22 cellular contexts compared by ENCODE assay signal in genomic region chr2:122734756-122735155, GRCh38.
DNase-seq lines count a peak whose midpoint lies in the region; ATAC-seq, FAIRE-seq and TF ChIP-seq lines count a peak whose summit lies in the region.
"Had no signal": no experiment of that assay in that cellular context is flagged by ENCODE, and none has a peak within 500 bp of the region (broad histone marks: within the 10 kb centered on the region; RNA-seq: fewer than 3 reads in every experiment).

No MANE protein-coding gene starts in this region.

- no peak overlapping the region for H3K23ac ChIP-seq in H1 (ENCODE audit: insufficient read length)

- H3K36me3 Mint-ChIP-seq in CD14-positive monocyte: no peaks in the 10 kb centered on the region
- H3K36me3 Mint-ChIP-seq: activated naive CD8-positive, alpha-beta T cell treated with anti-CD3 and anti-CD28 coated beads, Interleukin-2, amount 10 ng/mL, durations not matched to agents 7 days and 5 days; naive B cell had no signal

- H3K4me3 Mint-ChIP-seq in CD14-positive monocyte: no peak overlapping the region
- H3K4me3 Mint-ChIP-seq: activated CD4-positive, alpha-beta T cell treated with anti-CD3 and anti-CD28 coated beads, Interleukin-2, amount 10 ng/mL, durations not matched to agents 24 days and 14 days; activated naive CD8-positive, alpha-beta T cell treated with anti-CD3 and anti-CD28 coated beads, Interleukin-2, amount 10 ng/mL, durations not matched to agents 7 days and 5 days; naive B cell had no signal

- intact Hi-C loops in CD14-positive monocyte (cut with micrococcal nuclease): no loop called here

- H3K27ac Mint-ChIP-seq in CD14-positive monocyte: no peak overlapping the region
- H3K27ac Mint-ChIP-seq: activated CD4-positive, alpha-beta T cell treated with anti-CD3 and anti-CD28 coated beads, Interleukin-2, amount 10 ng/mL, durations not matched to agents 24 days and 14 days; activated naive CD8-positive, alpha-beta T cell treated with anti-CD3 and anti-CD28 coated beads, Interleukin-2, amount 10 ng/mL, durations not matched to agents 7 days and 5 days had no signal

- no peak for TF ChIP-seq POLR2A in H1 (IDR thresholded peaks at IDR 0.05; ENCODE audit: control extremely low read depth in 1 of 2, low read depth in 2 of 2, low read length in 2 of 2)

- no peaks in the 10 kb centered on the region for H3K79me2 ChIP-seq in H1 (ENCODE audit: control insufficient read depth in 1 of 2, insufficient read depth in 2 of 2, low read length in 2 of 2)

- peaks cover 0 to 2% (median 0%) of the 10 kb centered on the region in 3 donors for H3K27me3 Mint-ChIP-seq in CD14-positive monocyte (ENCODE audit: low read depth in 3 of 3)
- H3K27me3 Mint-ChIP-seq: activated CD4-positive, alpha-beta T cell treated with anti-CD3 and anti-CD28 coated beads, Interleukin-2, amount 10 ng/mL, durations not matched to agents 24 days and 14 days; activated naive CD8-positive, alpha-beta T cell treated with anti-CD3 and anti-CD28 coated beads, Interleukin-2, amount 10 ng/mL, durations not matched to agents 7 days and 5 days; naive B cell had no signal

- no peak for TF ChIP-seq EP300 in H1 (IDR thresholded peaks at IDR 0.05; ENCODE audit: borderline replicate concordance in 1 of 2, low read depth in 2 of 2, low read length in 2 of 2)

- peak overlapping the region; percentile 88 for H2AFZ ChIP-seq in H1 (ENCODE audit: low read length)
- H2AFZ ChIP-seq: PC-9 had no signal

- peaks cover 0 to 14% (median 2%) of the 10 kb centered on the region in 7 donors for H3K9me3 Mint-ChIP-seq in CD14-positive monocyte
- H3K9me3 Mint-ChIP-seq: activated CD4-positive, alpha-beta T cell treated with anti-CD3 and anti-CD28 coated beads, Interleukin-2, amount 10 ng/mL, durations not matched to agents 24 days and 14 days had no signal

- no peak overlapping the region for H3K27ac ChIP-seq in H1 (ENCODE audit: low read depth, low read length)
- H3K27ac ChIP-seq: coronary artery, PC-9, stomach, vagina had no signal

- H3K4me1 ChIP-seq in NT2/D1 (ENCODE audit: insufficient read depth, insufficient read length) (no peaks in the 10 kb centered on the region), H1 (replicated peaks in 1 of 4; ENCODE audit: control insufficient read depth in 3 of 4, insufficient read depth in 4 of 4, low read length in 3 of 4) (peaks cover 0 to 8% (median 5%) of the 10 kb centered on the region in 4 experiments; a peak in 3 of 7 replicates)
- H3K4me1 ChIP-seq: stomach, vagina had no signal

- no peak overlapping the region for H3K18ac ChIP-seq in H1 (ENCODE audit: extremely low read depth, low read length)

- peak in 1 of 2 experiments; percentile 10; a peak in 1 of 4 replicates for TF ChIP-seq RAD21 in H1 (IDR thresholded peaks at IDR 0.05 in 1 of 2, conservative IDR thresholded peaks at IDR 0.05 in 1 of 2; ENCODE audit: low read depth in 2 of 2, low read length in 2 of 2)

- H3K23me2 ChIP-seq in H1 (ENCODE audit: low read depth, low read length): no peaks in the 10 kb centered on the region

- peaks cover 7% of the 10 kb centered on the region for H3K4me1 Mint-ChIP-seq in CD14-positive monocyte
- H3K4me1 Mint-ChIP-seq: naive B cell had no signal

- H3K4me3 ChIP-seq in AG10803 (ENCODE audit: low read length): no peak overlapping the region
- H3K4me3 ChIP-seq in NT2/D1 (ENCODE audit: insufficient read length, low read depth): no peak overlapping the region
- H3K4me3 ChIP-seq in H1 (ENCODE audit: extremely low read depth in 1 of 4, insufficient read depth in 2 of 4, low read depth in 3 of 4, low read length in 4 of 4): no peak overlapping the region
- H3K4me3 ChIP-seq: coronary artery, PC-9, stomach, vagina had no signal

- H3K9ac ChIP-seq in NT2/D1 (ENCODE audit: insufficient read length, low read depth) (no peak overlapping the region), H1 (replicated peaks in 1 of 4; ENCODE audit: extremely low read depth in 1 of 4, low read depth in 3 of 4, low read length in 3 of 4) (no peak overlapping the region)

- FAIRE-seq in H1 (lab: Jason Lieb, UNC) (no peak), frontal cortex (lab: Jason Lieb, UNC) (no peak)
- FAIRE-seq: A204.1, TTC549 had no signal

- no peak overlapping the region for H4K8ac ChIP-seq in H1 (ENCODE audit: extremely low read depth, insufficient read depth, low read length)

- H3K9me3 ChIP-seq in NT2/D1 (ENCODE audit: insufficient read depth, low read length) (0 out of 2 replicates have a peak, but pooled peaks cover 6% of the 10 kb centered on the region), H1 (ENCODE audit: insufficient read depth in 2 of 2, low read depth in 1 of 2, low read length in 1 of 2) (peaks cover 0 to 4% of the 10 kb centered on the region in 2 experiments; a peak in 1 of 4 replicates)
- H3K9me3 ChIP-seq: stomach, vagina had no signal

- H2BK120ac ChIP-seq in H1 (replicated peaks; ENCODE audit: low read depth, low read length): no peak overlapping the region

- peak overlapping the region; percentile 82; the same call in 1 of the 2 replicates for H2BK5ac ChIP-seq in H1 (ENCODE audit: low read depth, low read length)

- peak overlapping the region in 1 of 2 experiments; percentile 41; a peak in 1 of 4 replicates for H3K4me2 ChIP-seq in H1 (ENCODE audit: insufficient read depth in 1 of 2, low read depth in 2 of 2, low read length in 2 of 2)
- H3K4me2 ChIP-seq: PC-9 had no signal

- H2BK15ac ChIP-seq in H1 (ENCODE audit: low read length): no peak overlapping the region

- H4K5ac ChIP-seq in H1 (ENCODE audit: insufficient read length, low read depth, low read length): no peak overlapping the region

- peak overlapping the region; percentile 37 for H4K91ac ChIP-seq in H1 (replicated peaks; ENCODE audit: insufficient read length, low read length)

- no peak overlapping the region for H3K14ac ChIP-seq in H1 (ENCODE audit: insufficient read length)

- H3K36me3 ChIP-seq in NT2/D1 (ENCODE audit: insufficient read depth, insufficient read length, low read length) (no peaks in the 10 kb centered on the region), H1 (ENCODE audit: control insufficient read depth in 2 of 4, insufficient read depth in 4 of 4, low read length in 3 of 4) (no peaks in the 10 kb centered on the region; a peak in 1 of 8 replicates)
- H3K36me3 ChIP-seq: stomach, vagina had no signal

- no peak for ATAC-seq in HG03108 (IDR thresholded peaks at IDR 0.05; ENCODE audit: unreplicated experiment)

- DNase-seq in AG10803 (ENCODE audit: low read depth) (peak; percentile 77), NT2/D1 (ENCODE audit: low read depth, low spot score) (peak; percentile 74), H1 (ENCODE audit: low read depth in 1 of 2, low spot score in 2 of 2) (peak in 1 of 2 experiments; percentile 67), kidney tubule cell (ENCODE audit: low spot score) (peak; percentile 60), NCI-H2196 (lab: John Stamatoyannopoulos, UW; ENCODE audit: unreplicated experiment) (no peak), frontal cortex (ENCODE audit: low spot score in 2 of 2) (no peak), CD14-positive monocyte (ENCODE audit: low spot score) (no peak)
- DNase-seq: activated CD4-positive, alpha-beta T cell treated with anti-CD3 and anti-CD28 coated beads, Interleukin-2, amount 10 ng/mL, durations not matched to agents 24 days and 14 days; activated naive CD8-positive, alpha-beta T cell treated with anti-CD3 and anti-CD28 coated beads, Interleukin-2, amount 10 ng/mL, durations not matched to agents 7 days and 5 days; activated T-cell treated with anti-CD3 and anti-CD28 coated beads, Interleukin-2, amount 50 U/mL, for 1 hour; DMS53; head of caudate nucleus; naive B cell; NCI-H1092 treated with DMSO at 0.1 percent for 48 hours; NCI-H526 treated with DMSO at 0.1 percent for 48 hours; PC-9; stomach had no signal

- peak overlapping the region; percentile 10 for H2BK12ac ChIP-seq in H1 (ENCODE audit: low read depth, low read length)

- no peak overlapping the region for H3K4ac ChIP-seq in H1 (replicated peaks; ENCODE audit: insufficient read length, low read depth, low read length)

- no peak overlapping the region for H2AK5ac ChIP-seq in H1 (ENCODE audit: low read depth, low read length)

- H3K27me3 ChIP-seq in NT2/D1 (ENCODE audit: insufficient read depth, insufficient read length) (no peaks in the 10 kb centered on the region), H1 (replicated peaks in 1 of 4; ENCODE audit: control insufficient read depth in 3 of 4, extremely low read depth in 1 of 4, insufficient read depth in 3 of 4, low read length in 3 of 4) (no peaks in the 10 kb centered on the region; a peak in 1 of 7 replicates)
- H3K27me3 ChIP-seq: stomach, vagina had no signal

- CTCF ChIA-PET in H1 (lab: Charles Lee; ENCODE audit: partially characterized antibody): interaction anchor here (1.0 to 1.2 kb wide), 3 partner anchors 23 to 216 kb away, joined by 3 read pairs; no protein-coding TSS in a partner anchor

- no peaks in the 10 kb centered on the region for H4K20me1 ChIP-seq in H1 (replicated peaks in 1 of 2; ENCODE audit: control insufficient read depth in 1 of 2, insufficient read depth in 2 of 2, low read length in 2 of 2)

- no peaks in the 10 kb centered on the region for H3K79me1 ChIP-seq in H1 (ENCODE audit: low read depth, low read length)

- H3K56ac ChIP-seq in H1 (replicated peaks; ENCODE audit: insufficient read length, low read depth, low read length): no peak overlapping the region

- POLR2A ChIA-PET in H1 (lab: Charles Lee; ENCODE audit: partially characterized antibody): interaction anchor here (0.7 to 1.0 kb wide), 3 partner anchors 74 to 722 kb away, joined by 3 read pairs; no protein-coding TSS in a partner anchor

- WGBS in H1 (ENCODE audit: extremely low coverage in 1 of 2, insufficient coverage in 1 of 2, insufficient read length in 1 of 2, insufficient replicate concordance in 2 of 2, low coverage in 1 of 2, low lambda C conversion rate in 2 of 2, missing lambda C conversion rate in 1 of 2), 2 experiments: 69% methylated on average over 4 of the region's 4 CpGs; no CpG with 5 or more reads in 1 of the 2 experiments

- TF ChIP-seq CTCF in AG10803 (conservative IDR thresholded peaks at IDR 0.05; ENCODE audit: low read length) (no peak), H1 (IDR thresholded peaks at IDR 0.05; ENCODE audit: control extremely low read depth in 1 of 3, insufficient read depth in 1 of 3, low read depth in 1 of 3, low read length in 3 of 3) (no peak), CD14-positive monocyte (IDR thresholded peaks at IDR 0.05) (no peak)

- H2BK20ac ChIP-seq in H1 (ENCODE audit: low read length): peak overlapping the region; percentile 74; the same call in 1 of the 2 replicates

TF ChIP-seq in H1, 55 proteins besides CTCF, POLR2A, EP300 and RAD21:
- TF ChIP-seq SP1 (IDR thresholded peaks at IDR 0.05; ENCODE audit: low read depth, low read length) (peak; percentile 42; the same call in 1 of the 2 replicates), MAX (IDR thresholded peaks at IDR 0.05) (0 out of 2 replicates have a peak, but pooled peaks have one; percentile 23), NANOG (IDR thresholded peaks at IDR 0.05; ENCODE audit: insufficient read depth, low read depth, low read length, poor library complexity, severe bottlenecking) (peak; percentile 31), CEBPB (IDR thresholded peaks at IDR 0.05; ENCODE audit: low read depth, low read length) (no peak)

Comparison
In these comparisons a context has a peak if more than half of its experiments do, and no peak if none do; other contexts are left out.
1. DNase-seq: peak in AG10803 (single experiment), NT2/D1 (single experiment) and kidney tubule cell (single experiment); none in NCI-H2196 (single experiment), frontal cortex (0 of 2) and CD14-positive monocyte (single experiment).